Comparison of ENCODE assay signal across 1 cellular context in genomic region chr14:100755649-100756048, GRCh38.
TF ChIP-seq lines count a peak whose summit lies in the region.

No MANE protein-coding gene starts in this region.

TF ChIP-seq in K562, 482 proteins besides CTCF, POLR2A, EP300 and RAD21 (continued from another document and continues in another):
- TF ChIP-seq MECOM (CRISPR knock-in tag; IDR thresholded peaks at IDR 0.05) (peak; percentile 51; the same call in 1 of the 2 replicates), GTF3C2 (IDR thresholded peaks at IDR 0.05; ENCODE audit: borderline replicate concordance, extremely low read depth, insufficient read length) (no peak), NELFE (IDR thresholded peaks at IDR 0.05; ENCODE audit: insufficient read depth, insufficient read length) (no peak), CBFA2T3 (IDR thresholded peaks at IDR 0.05) (peak; percentile 90), CC2D1A (IDR thresholded peaks at IDR 0.05) (no peak), SPI1 (IDR thresholded peaks at IDR 0.05; ENCODE audit: borderline replicate concordance, low read depth, low read length) (no peak), NR2F6 (CRISPR knock-in tag; IDR thresholded peaks at IDR 0.05) (no peak), ZSCAN32 (CRISPR knock-in tag; IDR thresholded peaks at IDR 0.05) (no peak), NFATC3 (IDR thresholded peaks at IDR 0.05) (no peak), ZFP1 (CRISPR knock-in tag; IDR thresholded peaks at IDR 0.05) (no peak), ZNF124 (CRISPR knock-in tag; IDR thresholded peaks at IDR 0.05) (no peak), ZKSCAN3 (CRISPR knock-in tag; IDR thresholded peaks at IDR 0.05) (no peak), ZNF785 (CRISPR knock-in tag; IDR thresholded peaks at IDR 0.05) (no peak), NFXL1 (CRISPR knock-in tag; IDR thresholded peaks at IDR 0.05) (no peak), HNRNPUL1 (IDR thresholded peaks at IDR 0.05; ENCODE audit: low read length) (no peak), DPF2 (IDR thresholded peaks at IDR 0.05) (peak; percentile 90), ELF4 (CRISPR knock-in tag; IDR thresholded peaks at IDR 0.05) (no peak), ZNF253 (CRISPR knock-in tag; conservative IDR thresholded peaks at IDR 0.05) (no peak), KAT7 (CRISPR knock-in tag; IDR thresholded peaks at IDR 0.05; ENCODE audit: borderline replicate concordance) (no peak), GABPB2 (CRISPR knock-in tag; conservative IDR thresholded peaks at IDR 0.05) (no peak), HDAC6 (IDR thresholded peaks at IDR 0.05; ENCODE audit: low read depth, low read length) (no peak), ZFPM2 (CRISPR knock-in tag; IDR thresholded peaks at IDR 0.05) (no peak), E2F6 (IDR thresholded peaks at IDR 0.05; ENCODE audit: borderline replicate concordance in 1 of 2, extremely low read depth in 1 of 2, insufficient read depth in 1 of 2, insufficient read length in 1 of 2, low read depth in 1 of 2, low read length in 1 of 2, poor library complexity in 1 of 2, severe bottlenecking in 1 of 2) (no peak), RAD51 (IDR thresholded peaks at IDR 0.05; ENCODE audit: borderline replicate concordance, low read depth) (no peak), MCM7 (IDR thresholded peaks at IDR 0.05) (no peak), RBM15 (IDR thresholded peaks at IDR 0.05; ENCODE audit: insufficient read depth, low read length) (no peak), ZNF217 (CRISPR knock-in tag; IDR thresholded peaks at IDR 0.05) (no peak), E2F3 (CRISPR knock-in tag; IDR thresholded peaks at IDR 0.05) (no peak), PBX2 (CRISPR knock-in tag; IDR thresholded peaks at IDR 0.05; ENCODE audit: low read depth) (no peak), PBX2 (tag; conservative IDR thresholded peaks at IDR 0.05; ENCODE audit: low read depth) (peak; percentile 95), HMG20A (CRISPR knock-in tag; conservative IDR thresholded peaks at IDR 0.05) (no peak)
- TF ChIP-seq, protein P1, sequence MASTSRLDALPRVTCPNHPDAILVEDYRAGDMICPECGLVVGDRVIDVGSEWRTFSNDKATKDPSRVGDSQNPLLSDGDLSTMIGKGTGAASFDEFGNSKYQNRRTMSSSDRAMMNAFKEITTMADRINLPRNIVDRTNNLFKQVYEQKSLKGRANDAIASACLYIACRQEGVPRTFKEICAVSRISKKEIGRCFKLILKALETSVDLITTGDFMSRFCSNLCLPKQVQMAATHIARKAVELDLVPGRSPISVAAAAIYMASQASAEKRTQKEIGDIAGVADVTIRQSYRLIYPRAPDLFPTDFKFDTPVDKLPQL (IDR thresholded peaks at IDR 0.05; ENCODE audit: extremely low read depth, insufficient read length): no peak
- TF ChIP-seq, protein P2, sequence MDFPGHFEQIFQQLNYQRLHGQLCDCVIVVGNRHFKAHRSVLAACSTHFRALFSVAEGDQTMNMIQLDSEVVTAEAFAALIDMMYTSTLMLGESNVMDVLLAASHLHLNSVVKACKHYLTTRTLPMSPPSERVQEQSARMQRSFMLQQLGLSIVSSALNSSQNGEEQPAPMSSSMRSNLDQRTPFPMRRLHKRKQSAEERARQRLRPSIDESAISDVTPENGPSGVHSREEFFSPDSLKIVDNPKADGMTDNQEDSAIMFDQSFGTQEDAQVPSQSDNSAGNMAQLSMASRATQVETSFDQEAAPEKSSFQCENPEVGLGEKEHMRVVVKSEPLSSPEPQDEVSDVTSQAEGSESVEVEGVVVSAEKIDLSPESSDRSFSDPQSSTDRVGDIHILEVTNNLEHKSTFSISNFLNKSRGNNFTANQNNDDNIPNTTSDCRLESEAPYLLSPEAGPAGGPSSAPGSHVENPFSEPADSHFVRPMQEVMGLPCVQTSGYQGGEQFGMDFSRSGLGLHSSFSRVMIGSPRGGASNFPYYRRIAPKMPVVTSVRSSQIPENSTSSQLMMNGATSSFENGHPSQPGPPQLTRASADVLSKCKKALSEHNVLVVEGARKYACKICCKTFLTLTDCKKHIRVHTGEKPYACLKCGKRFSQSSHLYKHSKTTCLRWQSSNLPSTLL (IDR thresholded peaks at IDR 0.05): no peak
- TF ChIP-seq, protein P3, sequence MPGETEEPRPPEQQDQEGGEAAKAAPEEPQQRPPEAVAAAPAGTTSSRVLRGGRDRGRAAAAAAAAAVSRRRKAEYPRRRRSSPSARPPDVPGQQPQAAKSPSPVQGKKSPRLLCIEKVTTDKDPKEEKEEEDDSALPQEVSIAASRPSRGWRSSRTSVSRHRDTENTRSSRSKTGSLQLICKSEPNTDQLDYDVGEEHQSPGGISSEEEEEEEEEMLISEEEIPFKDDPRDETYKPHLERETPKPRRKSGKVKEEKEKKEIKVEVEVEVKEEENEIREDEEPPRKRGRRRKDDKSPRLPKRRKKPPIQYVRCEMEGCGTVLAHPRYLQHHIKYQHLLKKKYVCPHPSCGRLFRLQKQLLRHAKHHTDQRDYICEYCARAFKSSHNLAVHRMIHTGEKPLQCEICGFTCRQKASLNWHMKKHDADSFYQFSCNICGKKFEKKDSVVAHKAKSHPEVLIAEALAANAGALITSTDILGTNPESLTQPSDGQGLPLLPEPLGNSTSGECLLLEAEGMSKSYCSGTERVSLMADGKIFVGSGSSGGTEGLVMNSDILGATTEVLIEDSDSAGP (CRISPR knock-in tag; IDR thresholded peaks at IDR 0.05): no peak
- TF ChIP-seq, protein P4, sequence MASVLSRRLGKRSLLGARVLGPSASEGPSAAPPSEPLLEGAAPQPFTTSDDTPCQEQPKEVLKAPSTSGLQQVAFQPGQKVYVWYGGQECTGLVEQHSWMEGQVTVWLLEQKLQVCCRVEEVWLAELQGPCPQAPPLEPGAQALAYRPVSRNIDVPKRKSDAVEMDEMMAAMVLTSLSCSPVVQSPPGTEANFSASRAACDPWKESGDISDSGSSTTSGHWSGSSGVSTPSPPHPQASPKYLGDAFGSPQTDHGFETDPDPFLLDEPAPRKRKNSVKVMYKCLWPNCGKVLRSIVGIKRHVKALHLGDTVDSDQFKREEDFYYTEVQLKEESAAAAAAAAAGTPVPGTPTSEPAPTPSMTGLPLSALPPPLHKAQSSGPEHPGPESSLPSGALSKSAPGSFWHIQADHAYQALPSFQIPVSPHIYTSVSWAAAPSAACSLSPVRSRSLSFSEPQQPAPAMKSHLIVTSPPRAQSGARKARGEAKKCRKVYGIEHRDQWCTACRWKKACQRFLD (CRISPR knock-in tag; IDR thresholded peaks at IDR 0.05): no peak
- TF ChIP-seq, protein P5, sequence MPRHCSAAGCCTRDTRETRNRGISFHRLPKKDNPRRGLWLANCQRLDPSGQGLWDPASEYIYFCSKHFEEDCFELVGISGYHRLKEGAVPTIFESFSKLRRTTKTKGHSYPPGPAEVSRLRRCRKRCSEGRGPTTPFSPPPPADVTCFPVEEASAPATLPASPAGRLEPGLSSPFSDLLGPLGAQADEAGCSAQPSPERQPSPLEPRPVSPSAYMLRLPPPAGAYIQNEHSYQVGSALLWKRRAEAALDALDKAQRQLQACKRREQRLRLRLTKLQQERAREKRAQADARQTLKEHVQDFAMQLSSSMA (CRISPR knock-in tag; IDR thresholded peaks at IDR 0.05): no peak
- TF ChIP-seq, protein P6, sequence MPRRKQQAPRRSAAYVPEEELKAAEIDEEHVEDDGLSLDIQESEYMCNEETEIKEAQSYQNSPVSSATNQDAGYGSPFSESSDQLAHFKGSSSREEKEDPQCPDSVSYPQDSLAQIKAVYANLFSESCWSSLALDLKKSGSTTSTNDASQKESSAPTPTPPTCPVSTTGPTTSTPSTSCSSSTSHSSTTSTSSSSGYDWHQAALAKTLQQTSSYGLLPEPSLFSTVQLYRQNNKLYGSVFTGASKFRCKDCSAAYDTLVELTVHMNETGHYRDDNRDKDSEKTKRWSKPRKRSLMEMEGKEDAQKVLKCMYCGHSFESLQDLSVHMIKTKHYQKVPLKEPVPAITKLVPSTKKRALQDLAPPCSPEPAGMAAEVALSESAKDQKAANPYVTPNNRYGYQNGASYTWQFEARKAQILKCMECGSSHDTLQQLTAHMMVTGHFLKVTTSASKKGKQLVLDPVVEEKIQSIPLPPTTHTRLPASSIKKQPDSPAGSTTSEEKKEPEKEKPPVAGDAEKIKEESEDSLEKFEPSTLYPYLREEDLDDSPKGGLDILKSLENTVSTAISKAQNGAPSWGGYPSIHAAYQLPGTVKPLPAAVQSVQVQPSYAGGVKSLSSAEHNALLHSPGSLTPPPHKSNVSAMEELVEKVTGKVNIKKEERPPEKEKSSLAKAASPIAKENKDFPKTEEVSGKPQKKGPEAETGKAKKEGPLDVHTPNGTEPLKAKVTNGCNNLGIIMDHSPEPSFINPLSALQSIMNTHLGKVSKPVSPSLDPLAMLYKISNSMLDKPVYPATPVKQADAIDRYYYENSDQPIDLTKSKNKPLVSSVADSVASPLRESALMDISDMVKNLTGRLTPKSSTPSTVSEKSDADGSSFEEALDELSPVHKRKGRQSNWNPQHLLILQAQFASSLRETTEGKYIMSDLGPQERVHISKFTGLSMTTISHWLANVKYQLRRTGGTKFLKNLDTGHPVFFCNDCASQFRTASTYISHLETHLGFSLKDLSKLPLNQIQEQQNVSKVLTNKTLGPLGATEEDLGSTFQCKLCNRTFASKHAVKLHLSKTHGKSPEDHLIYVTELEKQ (CRISPR knock-in tag; IDR thresholded peaks at IDR 0.05): peak; percentile 78
- TF ChIP-seq, protein P7, sequence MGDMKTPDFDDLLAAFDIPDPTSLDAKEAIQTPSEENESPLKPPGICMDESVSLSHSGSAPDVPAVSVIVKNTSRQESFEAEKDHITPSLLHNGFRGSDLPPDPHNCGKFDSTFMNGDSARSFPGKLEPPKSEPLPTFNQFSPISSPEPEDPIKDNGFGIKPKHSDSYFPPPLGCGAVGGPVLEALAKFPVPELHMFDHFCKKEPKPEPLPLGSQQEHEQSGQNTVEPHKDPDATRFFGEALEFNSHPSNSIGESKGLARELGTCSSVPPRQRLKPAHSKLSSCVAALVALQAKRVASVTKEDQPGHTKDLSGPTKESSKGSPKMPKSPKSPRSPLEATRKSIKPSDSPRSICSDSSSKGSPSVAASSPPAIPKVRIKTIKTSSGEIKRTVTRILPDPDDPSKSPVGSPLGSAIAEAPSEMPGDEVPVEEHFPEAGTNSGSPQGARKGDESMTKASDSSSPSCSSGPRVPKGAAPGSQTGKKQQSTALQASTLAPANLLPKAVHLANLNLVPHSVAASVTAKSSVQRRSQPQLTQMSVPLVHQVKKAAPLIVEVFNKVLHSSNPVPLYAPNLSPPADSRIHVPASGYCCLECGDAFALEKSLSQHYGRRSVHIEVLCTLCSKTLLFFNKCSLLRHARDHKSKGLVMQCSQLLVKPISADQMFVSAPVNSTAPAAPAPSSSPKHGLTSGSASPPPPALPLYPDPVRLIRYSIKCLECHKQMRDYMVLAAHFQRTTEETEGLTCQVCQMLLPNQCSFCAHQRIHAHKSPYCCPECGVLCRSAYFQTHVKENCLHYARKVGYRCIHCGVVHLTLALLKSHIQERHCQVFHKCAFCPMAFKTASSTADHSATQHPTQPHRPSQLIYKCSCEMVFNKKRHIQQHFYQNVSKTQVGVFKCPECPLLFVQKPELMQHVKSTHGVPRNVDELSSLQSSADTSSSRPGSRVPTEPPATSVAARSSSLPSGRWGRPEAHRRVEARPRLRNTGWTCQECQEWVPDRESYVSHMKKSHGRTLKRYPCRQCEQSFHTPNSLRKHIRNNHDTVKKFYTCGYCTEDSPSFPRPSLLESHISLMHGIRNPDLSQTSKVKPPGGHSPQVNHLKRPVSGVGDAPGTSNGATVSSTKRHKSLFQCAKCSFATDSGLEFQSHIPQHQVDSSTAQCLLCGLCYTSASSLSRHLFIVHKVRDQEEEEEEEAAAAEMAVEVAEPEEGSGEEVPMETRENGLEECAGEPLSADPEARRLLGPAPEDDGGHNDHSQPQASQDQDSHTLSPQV (IDR thresholded peaks at IDR 0.05): 0 out of 2 replicates have a peak, but pooled peaks have one; percentile 55
